In genomic region chr4:54940996-54941395, GRCh38 we compare ENCODE assay signal across 13 cellular contexts.
DNase-seq lines count a peak whose midpoint lies in the region; ATAC-seq and TF ChIP-seq lines count a peak whose summit lies in the region.
"Had no signal": no experiment of that assay in that cellular context is flagged by ENCODE, and none has a peak within 500 bp of the region (broad histone marks: within the 10 kb centered on the region; RNA-seq: fewer than 3 reads in every experiment).

No MANE protein-coding gene starts in this region.

- peaks cover 44% of the 10 kb centered on the region for H3K4me1 Mint-ChIP-seq in activated CD8-positive, alpha-beta T cell treated with anti-CD3 and anti-CD28 coated beads for 36 hours (ENCODE audit: low read depth)

- CTCF ChIA-PET in activated CD8-positive, alpha-beta T cell treated with anti-CD3 and anti-CD28 coated beads for 36 hours (lab: Charles Lee): interaction anchor here (0.7 to 1.7 kb wide), 2 partner anchors 19 to 32 kb away, joined by 3 to 5 read pairs; no protein-coding TSS in a partner anchor

- no peak for TF ChIP-seq CTCF in left ventricle myocardium inferior (IDR thresholded peaks at IDR 0.05; ENCODE audit: borderline replicate concordance)
- no peak for TF ChIP-seq CTCF in activated CD8-positive, alpha-beta T cell treated with anti-CD3 and anti-CD28 coated beads for 36 hours (IDR thresholded peaks at IDR 0.05)

- no peaks in the 10 kb centered on the region for H3K36me3 ChIP-seq in left ventricle myocardium inferior
- H3K36me3 ChIP-seq in thymus (ENCODE audit: control insufficient read depth, insufficient read depth): no peaks in the 10 kb centered on the region
- H3K36me3 ChIP-seq: neutrophil, sigmoid colon had no signal

- H3K27ac Mint-ChIP-seq in activated CD8-positive, alpha-beta T cell treated with anti-CD3 and anti-CD28 coated beads for 36 hours: peak overlapping the region; percentile 83

- peak overlapping the region; percentile 62 for H3K4me3 Mint-ChIP-seq in activated CD8-positive, alpha-beta T cell treated with anti-CD3 and anti-CD28 coated beads for 36 hours

- H3K9me3 Mint-ChIP-seq in activated CD8-positive, alpha-beta T cell treated with anti-CD3 and anti-CD28 coated beads for 36 hours: no peaks in the 10 kb centered on the region

- H3K4me3 ChIP-seq in left ventricle myocardium inferior: no peak overlapping the region
- H3K4me3 ChIP-seq in right cardiac atrium (ENCODE audit: low read length): no peak overlapping the region
- H3K4me3 ChIP-seq in thymus (ENCODE audit: low read length): no peak overlapping the region
- H3K4me3 ChIP-seq: sigmoid colon had no signal

- ATAC-seq in right cardiac atrium: no peak
- peak; percentile 64 for ATAC-seq in activated CD8-positive, alpha-beta T cell treated with anti-CD3 and anti-CD28 coated beads for 36 hours
- no peak for ATAC-seq in GM21529 (IDR thresholded peaks at IDR 0.05; ENCODE audit: unreplicated experiment)
- ATAC-seq: PC-3 had no signal

- H3K4me1 ChIP-seq in left ventricle myocardium inferior: peaks cover 10% of the 10 kb centered on the region
- no peaks in the 10 kb centered on the region for H3K4me1 ChIP-seq in right cardiac atrium (ENCODE audit: control insufficient read depth, insufficient read depth, low read length)
- H3K4me1 ChIP-seq in thymus (ENCODE audit: control insufficient read depth, insufficient read depth, low read length): peaks cover 10% of the 10 kb centered on the region
- H3K4me1 ChIP-seq: sigmoid colon had no signal

- DNase-seq in left ventricle myocardium inferior (no peak), right cardiac atrium (no peak), inferior parietal cortex (ENCODE audit: extremely low spot score) (no peak), GM03348 (ENCODE audit: low spot score) (no peak)
- DNase-seq in activated CD8-positive, alpha-beta T cell treated with anti-CD3 and anti-CD28 coated beads for 36 hours: peak; percentile 80
- DNase-seq in stimulated activated CD4-positive, alpha-beta T cell treated with anti-CD3 and anti-CD28 coated beads, Interleukin-12 subunit alpha, Interleukin-12 subunit beta, amount 100 ng/mL, for 4 hours: peak; percentile 25
- DNase-seq: anterior cingulate cortex, mammary epithelial cell, PC-3, sigmoid colon had no signal

- WGBS in right cardiac atrium: 65% methylated on average over 2 of the region's 2 CpGs
- 55% methylated on average over 2 of the region's 2 CpGs for WGBS in thymus

- no peaks in the 10 kb centered on the region for H3K36me3 Mint-ChIP-seq in activated CD8-positive, alpha-beta T cell treated with anti-CD3 and anti-CD28 coated beads for 36 hours (ENCODE audit: low read depth)

- POLR2A ChIA-PET in activated CD8-positive, alpha-beta T cell treated with anti-CD3 and anti-CD28 coated beads for 36 hours (lab: Charles Lee): no interaction called here

- H3K27me3 ChIP-seq in left ventricle myocardium inferior (ENCODE audit: low read depth) (peaks cover 17% of the 10 kb centered on the region), right cardiac atrium (ENCODE audit: control insufficient read depth, insufficient read depth) (no peaks in the 10 kb centered on the region), thymus (ENCODE audit: control insufficient read depth, insufficient read depth) (no peaks in the 10 kb centered on the region)
- H3K27me3 ChIP-seq: sigmoid colon had no signal

- H3K27ac ChIP-seq in left ventricle myocardium inferior (replicated peaks) (peak overlapping the region; percentile 42), right cardiac atrium (ENCODE audit: low read length) (no peak overlapping the region), thymus (ENCODE audit: low read depth) (peak overlapping the region; percentile 42)
- H3K27ac ChIP-seq: neutrophil, sigmoid colon had no signal

- no peaks in the 10 kb centered on the region for H3K27me3 Mint-ChIP-seq in activated CD8-positive, alpha-beta T cell treated with anti-CD3 and anti-CD28 coated beads for 36 hours

- H3K9me3 ChIP-seq in left ventricle myocardium inferior (replicated peaks): no peaks in the 10 kb centered on the region
- H3K9me3 ChIP-seq in right cardiac atrium (ENCODE audit: control insufficient read depth, low read length): no peaks in the 10 kb centered on the region
- no peaks in the 10 kb centered on the region for H3K9me3 ChIP-seq in thymus (ENCODE audit: control insufficient read depth)
- H3K9me3 ChIP-seq: neutrophil, sigmoid colon had no signal

- intact Hi-C loops in left ventricle myocardium inferior (cut with micrococcal nuclease): no loop called here
- intact Hi-C loops in right cardiac atrium (cut with DNase I): loop anchor here in 1 of 4 donors (10.0 kb wide), 1 partner anchor 616 kb away; no protein-coding TSS in a partner anchor
- intact Hi-C loops in activated CD8-positive, alpha-beta T cell treated with anti-CD3 and anti-CD28 coated beads for 36 hours (cut with micrococcal nuclease): no loop called here

Comparison
In these comparisons a context has a peak if more than half of its experiments do, and no peak if none do; other contexts are left out.
1. DNase-seq: peak in activated CD8-positive, alpha-beta T cell treated with anti-CD3 and anti-CD28 coated beads for 36 hours (single experiment) and stimulated activated CD4-positive, alpha-beta T cell treated with anti-CD3 and anti-CD28 coated beads, Interleukin-12 subunit alpha, Interleukin-12 subunit beta, amount 100 ng/mL, for 4 hours (single experiment); none in left ventricle myocardium inferior (single experiment), right cardiac atrium (0 of 3), inferior parietal cortex (single experiment) and GM03348 (single experiment).